11 cellular contexts compared by ENCODE assay signal in genomic region chr2:85468704-85469349, GRCh38. TPM values are rescaled to one million over a fixed set of nuclear protein-coding genes. Genes with fewer than 3 reads are reported as not detected.
DNase-seq lines count a peak whose midpoint lies in the region; ATAC-seq and FAIRE-seq lines count a peak whose summit lies in the region.
"Had no signal": no experiment of that assay in that cellular context is flagged by ENCODE, and none has a peak within 500 bp of the region (broad histone marks: within the 10 kb centered on the region; RNA-seq: fewer than 3 reads in every experiment).

No MANE protein-coding gene starts in this region.

- H3K9me3 ChIP-seq in right cardiac atrium (ENCODE audit: control insufficient read depth, low read length) = no peaks in the 10 kb centered on the region
- H3K9me3 ChIP-seq in small intestine (ENCODE audit: control insufficient read depth, low read depth) = no peaks in the 10 kb centered on the region
- H3K9me3 ChIP-seq: ovary, tibial nerve had no signal

- H3K27ac ChIP-seq in right cardiac atrium (ENCODE audit: low read length) = no peak overlapping the region
- H3K27ac ChIP-seq in small intestine (ENCODE audit: low read depth in 1 of 2, low read length in 1 of 2) = peak overlapping the region; percentile 45 to 69
- H3K27ac ChIP-seq: ovary had no signal

- FAIRE-seq in small intestine (lab: Jason Lieb, UNC) = no peak
- FAIRE-seq: colon had no signal

- H3K36me3 ChIP-seq in small intestine (ENCODE audit: control insufficient read depth in 2 of 2, insufficient read depth in 2 of 2, low read length in 2 of 2) = no peaks in the 10 kb centered on the region
- H3K36me3 ChIP-seq: ovary, tibial nerve had no signal

- intact Hi-C loops in right cardiac atrium (cut with DNase I) = no loop called here

- H3K4me3 ChIP-seq in right cardiac atrium (ENCODE audit: low read length) (no peak overlapping the region), small intestine (ENCODE audit: low read depth in 1 of 2, low read length in 2 of 2) (no peak overlapping the region)
- H3K4me3 ChIP-seq: ovary, tibial nerve had no signal

- DNase-seq in NCI-H2107 treated with DMSO at 0.1 percent for 48 hours (lab: John Stamatoyannopoulos, UW; ENCODE audit: unreplicated experiment) = peak; percentile 17
- DNase-seq in NCI-H2107 (lab: John Stamatoyannopoulos, UW) = no peak
- peak; percentile 99 for DNase-seq in SW480 (ENCODE audit: low spot score)
- no peak for DNase-seq in right cardiac atrium
- DNase-seq in small intestine = peak; percentile 94
- DNase-seq in NCI-H510A treated with DMSO at 0.1 percent for 48 hours (lab: John Stamatoyannopoulos, UW) = no peak
- DNase-seq in glomerular visceral epithelial cell (ENCODE audit: extremely low spot score) = no peak
- DNase-seq: ovary had no signal

- H3K27me3 ChIP-seq in right cardiac atrium (ENCODE audit: control insufficient read depth, insufficient read depth) (no peaks in the 10 kb centered on the region), small intestine (ENCODE audit: control insufficient read depth in 2 of 2, insufficient read depth in 2 of 2, low read length in 2 of 2) (no peaks in the 10 kb centered on the region)
- H3K27me3 ChIP-seq: ovary, tibial nerve had no signal

- 73% methylated on average over 12 of the region's 12 CpGs for WGBS in right cardiac atrium
- 19 to 54% (median 39%) methylated on average over 12 of the region's 12 CpGs for WGBS in small intestine, 3 donors

- no peaks in the 10 kb centered on the region for H3K4me1 ChIP-seq in right cardiac atrium (ENCODE audit: control insufficient read depth, insufficient read depth, low read length)
- H3K4me1 ChIP-seq in small intestine (ENCODE audit: control insufficient read depth in 2 of 2, insufficient read depth in 1 of 2, low read depth in 1 of 2, low read length in 1 of 2) = peaks cover 2 to 3% of the 10 kb centered on the region in 2 donors

- ATAC-seq in right cardiac atrium = peak; percentile 78 to 86
- no peak for ATAC-seq in GM21515 (IDR thresholded peaks at IDR 0.05; ENCODE audit: unreplicated experiment)

RNA-seq across cellular contexts. Expression of gene SH2D6, which starts 50.3 kb away (rescaled TPM):
- total RNA-seq in right cardiac atrium = under 1 TPM in 3 of 4 donors, not detected in 1; 0.34 to 0.75 (median 0.62) TPM
- 0.29 TPM for polyA plus RNA-seq in right cardiac atrium
- 100 to 1,000 TPM in 1 of 3 donors, 10 to 100 TPM in 2; 11.8 to 122 (median 35.8) TPM for polyA plus RNA-seq in small intestine

RNA-seq across cellular contexts. Expression of gene CAPG, which starts 58.7 kb away (rescaled TPM):
- 10 to 100 TPM in 2 of 4 donors, 1 to 10 TPM in 2; 6.8 to 15.6 (median 12.3) TPM for total RNA-seq in right cardiac atrium
- 13.2 TPM for polyA plus RNA-seq in right cardiac atrium
- 100 to 1,000 TPM in 1 of 3 donors, 10 to 100 TPM in 2; 35.8 to 130 (median 82.3) TPM for polyA plus RNA-seq in small intestine

Comparison
In these comparisons a context has a peak if more than half of its experiments do, and no peak if none do; other contexts are left out.
1. DNase-seq: peak in NCI-H2107 treated with DMSO at 0.1 percent for 48 hours (single experiment), SW480 (single experiment) and small intestine (single experiment); none in NCI-H2107 (single experiment), right cardiac atrium (0 of 3), NCI-H510A treated with DMSO at 0.1 percent for 48 hours (single experiment) and glomerular visceral epithelial cell (single experiment).